ENCODE assay signal across 9 cellular contexts in the genomic region with DNA sequence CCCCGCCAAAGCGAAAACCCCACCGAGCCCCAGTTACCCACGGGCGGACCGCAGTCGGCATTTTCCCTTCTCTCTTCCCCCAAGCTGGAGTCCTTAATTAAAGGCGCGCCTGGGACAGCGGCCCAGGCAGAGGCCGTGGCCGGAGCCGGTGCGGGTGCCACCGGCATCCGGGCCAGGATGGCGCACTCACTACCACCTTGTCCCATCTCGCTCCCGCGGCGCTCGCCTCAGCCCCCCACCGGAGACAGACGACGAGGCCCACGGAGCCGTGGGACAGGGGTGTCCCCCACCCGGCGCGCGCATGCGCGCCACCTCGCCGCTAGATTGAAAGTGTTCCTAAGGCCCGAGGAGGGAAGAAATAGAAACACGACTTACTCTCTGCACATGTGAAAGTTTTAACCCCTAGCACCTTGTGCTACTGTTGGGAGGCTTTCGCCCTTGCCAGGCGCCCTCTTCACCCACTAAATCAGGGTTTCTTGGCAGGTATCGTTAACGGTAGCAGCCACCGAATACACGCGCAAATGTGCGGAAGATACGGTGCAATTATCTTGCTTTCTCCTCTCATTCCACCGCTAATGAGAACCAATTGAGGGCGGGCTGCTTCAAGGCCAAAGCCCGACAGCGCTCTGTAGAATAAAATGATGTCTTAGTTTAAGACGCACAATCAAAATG.
DNase-seq lines count a peak whose midpoint lies in the region; ATAC-seq, FAIRE-seq and TF ChIP-seq lines count a peak whose summit lies in the region.
"Had no signal": no experiment of that assay in that cellular context is flagged by ENCODE, and none has a peak within 500 bp of the region (broad histone marks: within the 10 kb centered on the region; RNA-seq: fewer than 3 reads in every experiment).

No MANE protein-coding gene starts in this region.

- H3K4me3 ChIP-seq in AG10803 (ENCODE audit: low read length), result peak overlapping the region; percentile 45
- H3K4me3 ChIP-seq in RWPE2 (ENCODE audit: severe bottlenecking), result peak overlapping the region; percentile 28
- peak overlapping the region; percentile 46; the same call in 1 of the 2 replicates for H3K4me3 ChIP-seq in GM12878

- BruUV-seq in GM12878 (replicated peaks; lab: Mats Ljungman, UMichigan), result no TSS peak

- peak; percentile 53 for ATAC-seq in GM21515 (IDR thresholded peaks at IDR 0.05; ENCODE audit: unreplicated experiment)
- peak; percentile 66 for ATAC-seq in RWPE2 (ENCODE audit: low read depth)
- peak; percentile 70 for ATAC-seq in GM12878
- ATAC-seq in GM21619 (IDR thresholded peaks at IDR 0.05; ENCODE audit: unreplicated experiment), result no peak
- no peak for ATAC-seq in GM18517 (IDR thresholded peaks at IDR 0.05; ENCODE audit: unreplicated experiment)
- ATAC-seq: left colon had no signal

- H3K9me3 ChIP-seq in RWPE2 (ENCODE audit: severe bottlenecking) (no peaks in the 10 kb centered on the region), GM12878 (replicated peaks; ENCODE audit: control insufficient read depth, insufficient read depth, low read length) (no peaks in the 10 kb centered on the region; the same call in 1 of the 3 replicates)

- POLR2A ChIA-PET in GM12878 (lab: Charles Lee), result interaction anchor here (0.7 kb wide), 1 partner anchor 85 kb away, joined by 4 read pairs; no protein-coding TSS in a partner anchor

- no peak for DNase-seq in AG10803 (ENCODE audit: low read depth)
- no peak for DNase-seq in RWPE2 (ENCODE audit: low spot score)
- DNase-seq in GM12878 (ENCODE audit: low read depth, low spot score), result no peak
- peak; percentile 57 for DNase-seq in islet precursor cell
- DNase-seq in stimulated activated CD4-positive, alpha-beta T cell treated with anti-CD3 and anti-CD28 coated beads, Interleukin-1b, Interleukin-23, amount 100 ng/mL, for 48 hours, result peak; percentile 27

- FAIRE-seq in GM12878 (lab: Jason Lieb, UNC), result no peak

- no peak for TF ChIP-seq POLR2A in GM12878 (IDR thresholded peaks at IDR 0.05; ENCODE audit: low read depth, low read length)

- H3K4me1 ChIP-seq in RWPE2 (ENCODE audit: insufficient read depth, poor library complexity, severe bottlenecking) (no peaks in the 10 kb centered on the region), GM12878 (ENCODE audit: control insufficient read depth, insufficient read depth, low read length) (no peaks in the 10 kb centered on the region)

- no peaks in the 10 kb centered on the region for H4K20me1 ChIP-seq in GM12878 (ENCODE audit: control insufficient read depth, insufficient read depth)

- peaks cover 25% of the 10 kb centered on the region for H3K27me3 ChIP-seq in RWPE2 (ENCODE audit: insufficient read depth, poor library complexity, severe bottlenecking)
- H3K27me3 ChIP-seq in GM12878 (replicated peaks in 1 of 2; ENCODE audit: control insufficient read depth in 2 of 2, insufficient read depth in 2 of 2, low read length in 1 of 2), result peaks cover 0 to 4% of the 10 kb centered on the region in 2 experiments; a peak in 2 of 4 replicates

- H3K27ac ChIP-seq in RWPE2 (ENCODE audit: poor library complexity, severe bottlenecking) (no peak overlapping the region), GM12878 (ENCODE audit: control insufficient read depth, insufficient read depth) (no peak overlapping the region)

- peak overlapping the region; percentile 40 for H3K4me2 ChIP-seq in GM12878 (ENCODE audit: control insufficient read depth, insufficient read depth)

- 0 out of 2 replicates have a peak overlapping the region, but pooled peaks have one; percentile 24 for H2AFZ ChIP-seq in GM12878 (ENCODE audit: control insufficient read depth, low read depth, low read length)

- H3K9ac ChIP-seq in GM12878 (ENCODE audit: control insufficient read depth, insufficient read depth, low read length), result no peak overlapping the region

- RAD21 ChIA-PET in GM12878 (lab: Charles Lee; ENCODE audit: unreplicated experiment), result no interaction called here

- TF ChIP-seq RAD21 in GM12878 (IDR thresholded peaks at IDR 0.05; ENCODE audit: insufficient read depth, low read depth, low read length), result no peak

- no peaks in the 10 kb centered on the region for H3K79me2 ChIP-seq in GM12878 (ENCODE audit: control insufficient read depth, insufficient read depth, low read length)

- H3K36me3 ChIP-seq in RWPE2 (ENCODE audit: low read depth) (no peaks in the 10 kb centered on the region), GM12878 (ENCODE audit: control insufficient read depth in 2 of 2, insufficient read depth in 2 of 2, low read length in 1 of 2) (no peaks in the 10 kb centered on the region)

- WGBS in GM12878 (ENCODE audit: insufficient coverage, insufficient replicate concordance, low lambda C conversion rate, missing lambda C conversion rate), result 49% methylated on average over 49 of the region's 51 CpGs

- no peak for TF ChIP-seq EP300 in GM12878 (IDR thresholded peaks at IDR 0.05; ENCODE audit: borderline replicate concordance in 1 of 2, control insufficient read depth in 1 of 2, low read depth in 2 of 2, low read length in 2 of 2)

- SMC1A ChIA-PET in GM12878 (lab: Charles Lee; ENCODE audit: uncharacterized antibody, unreplicated experiment), result no interaction called here

- TF ChIP-seq CTCF in AG10803 (conservative IDR thresholded peaks at IDR 0.05; ENCODE audit: low read length), result no peak
- TF ChIP-seq CTCF in RWPE2 (IDR thresholded peaks at IDR 0.05; ENCODE audit: poor library complexity, severe bottlenecking), result no peak
- TF ChIP-seq CTCF in GM12878 (IDR thresholded peaks at IDR 0.05 in 2 of 3, conservative IDR thresholded peaks at IDR 0.05 in 1 of 3; ENCODE audit: control insufficient read depth in 2 of 3, extremely low read depth in 1 of 3, insufficient read depth in 1 of 3, low read depth in 3 of 3, low read length in 3 of 3), result no peak

- intact Hi-C loops in GM12878 (cut with micrococcal nuclease; ENCODE audit: unreplicated experiment), result no loop called here

- CTCF ChIA-PET in GM12878 (lab: Yijun Ruan, JAX), result no interaction called here

- in situ Hi-C loops in GM12878 (cut with MboI), result no loop called here

TF ChIP-seq in GM12878, 131 proteins besides CTCF, POLR2A, EP300 and RAD21:
- TF ChIP-seq NRF1 (conservative IDR thresholded peaks at IDR 0.05; ENCODE audit: low read depth, low read length) (no peak), ZNF24 (IDR thresholded peaks at IDR 0.05) (no peak), SMC3 (IDR thresholded peaks at IDR 0.05; ENCODE audit: borderline replicate concordance, low read length) (no peak), ETV6 (conservative IDR thresholded peaks at IDR 0.05 in 1 of 2, IDR thresholded peaks at IDR 0.05 in 1 of 2; ENCODE audit: borderline replicate concordance in 1 of 2, low read depth in 1 of 2) (no peak), GATAD2B (conservative IDR thresholded peaks at IDR 0.05; ENCODE audit: low read depth) (no peak), IKZF1 (conservative IDR thresholded peaks at IDR 0.05) (no peak), ZNF622 (IDR thresholded peaks at IDR 0.05) (no peak), POLR2AphosphoS2 (IDR thresholded peaks at IDR 0.05; ENCODE audit: low read depth, low read length) (no peak), RBBP5 (conservative IDR thresholded peaks at IDR 0.05) (no peak), POLR2AphosphoS5 (IDR thresholded peaks at IDR 0.05; ENCODE audit: low read length) (no peak), FOXK2 (IDR thresholded peaks at IDR 0.05) (no peak), ESRRA (IDR thresholded peaks at IDR 0.05; ENCODE audit: low read length) (no peak)
- TF ChIP-seq, protein P1, sequence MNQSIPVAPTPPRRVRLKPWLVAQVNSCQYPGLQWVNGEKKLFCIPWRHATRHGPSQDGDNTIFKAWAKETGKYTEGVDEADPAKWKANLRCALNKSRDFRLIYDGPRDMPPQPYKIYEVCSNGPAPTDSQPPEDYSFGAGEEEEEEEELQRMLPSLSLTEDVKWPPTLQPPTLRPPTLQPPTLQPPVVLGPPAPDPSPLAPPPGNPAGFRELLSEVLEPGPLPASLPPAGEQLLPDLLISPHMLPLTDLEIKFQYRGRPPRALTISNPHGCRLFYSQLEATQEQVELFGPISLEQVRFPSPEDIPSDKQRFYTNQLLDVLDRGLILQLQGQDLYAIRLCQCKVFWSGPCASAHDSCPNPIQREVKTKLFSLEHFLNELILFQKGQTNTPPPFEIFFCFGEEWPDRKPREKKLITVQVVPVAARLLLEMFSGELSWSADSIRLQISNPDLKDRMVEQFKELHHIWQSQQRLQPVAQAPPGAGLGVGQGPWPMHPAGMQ (IDR thresholded peaks at IDR 0.05; ENCODE audit: borderline replicate concordance), result no peak
- TF ChIP-seq, protein P2, sequence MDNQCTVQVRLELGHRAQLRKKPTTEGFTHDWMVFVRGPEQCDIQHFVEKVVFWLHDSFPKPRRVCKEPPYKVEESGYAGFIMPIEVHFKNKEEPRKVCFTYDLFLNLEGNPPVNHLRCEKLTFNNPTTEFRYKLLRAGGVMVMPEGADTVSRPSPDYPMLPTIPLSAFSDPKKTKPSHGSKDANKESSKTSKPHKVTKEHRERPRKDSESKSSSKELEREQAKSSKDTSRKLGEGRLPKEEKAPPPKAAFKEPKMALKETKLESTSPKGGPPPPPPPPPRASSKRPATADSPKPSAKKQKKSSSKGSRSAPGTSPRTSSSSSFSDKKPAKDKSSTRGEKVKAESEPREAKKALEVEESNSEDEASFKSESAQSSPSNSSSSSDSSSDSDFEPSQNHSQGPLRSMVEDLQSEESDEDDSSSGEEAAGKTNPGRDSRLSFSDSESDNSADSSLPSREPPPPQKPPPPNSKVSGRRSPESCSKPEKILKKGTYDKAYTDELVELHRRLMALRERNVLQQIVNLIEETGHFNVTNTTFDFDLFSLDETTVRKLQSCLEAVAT (IDR thresholded peaks at IDR 0.05), result no peak

Comparison
In these comparisons a context has a peak if more than half of its experiments do, and no peak if none do; other contexts are left out.
1. DNase-seq: peak in islet precursor cell (single experiment) and stimulated activated CD4-positive, alpha-beta T cell treated with anti-CD3 and anti-CD28 coated beads, Interleukin-1b, Interleukin-23, amount 100 ng/mL, for 48 hours (single experiment); none in AG10803 (single experiment), RWPE2 (single experiment) and GM12878 (single experiment).
2. ATAC-seq: peak in GM21515 (single experiment), RWPE2 (single experiment) and GM12878 (single experiment); none in GM21619 (single experiment) and GM18517 (single experiment).
3. Peak in every context shown above with its lines, with median percentiles within 50 percentile points of each other: H3K4me3 ChIP-seq.